25 cellular contexts compared by ENCODE assay signal in the genomic region with DNA sequence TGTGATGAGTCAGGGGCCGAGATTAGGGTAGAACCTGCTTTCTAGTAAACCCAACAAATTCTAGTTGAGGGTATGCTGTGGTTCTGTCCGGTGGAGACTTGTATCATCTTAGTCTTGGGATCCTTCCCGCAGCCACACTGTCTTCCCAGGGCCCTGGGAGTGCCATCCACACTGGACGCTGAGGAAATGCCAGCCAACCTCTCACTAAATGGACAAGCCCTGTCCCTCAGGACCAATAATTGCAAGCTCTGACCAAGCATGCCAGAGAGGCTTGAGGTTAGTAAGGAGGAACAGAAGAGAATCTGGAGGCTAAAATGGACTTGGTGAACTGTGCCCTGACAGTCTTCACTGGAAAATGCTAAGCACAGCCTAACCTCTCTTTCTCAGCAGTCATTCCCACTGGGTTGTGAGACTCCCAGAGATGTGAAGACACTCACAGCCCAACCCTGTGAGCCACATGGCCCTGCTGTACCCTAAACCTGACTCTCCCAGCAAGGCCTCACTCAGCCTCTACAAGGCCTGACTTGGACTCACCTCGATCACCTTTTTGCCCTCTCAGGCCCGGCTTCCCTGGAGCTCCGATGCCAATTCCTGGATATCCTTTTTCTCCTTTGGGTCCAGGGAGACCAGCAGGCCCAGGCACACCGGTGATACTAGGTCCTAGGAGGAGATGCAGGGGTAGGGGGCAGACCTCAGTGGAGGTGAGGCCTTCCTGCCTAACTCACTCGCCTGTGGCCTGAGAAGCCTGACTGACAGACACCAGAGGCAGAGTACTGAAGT.
"Had no signal": no experiment of that assay in that cellular context is flagged by ENCODE, and none has a peak within 500 bp of the region (broad histone marks: within the 10 kb centered on the region; RNA-seq: fewer than 3 reads in every experiment).

No MANE protein-coding gene starts in this region.

- FAIRE-seq: colon, frontal cortex, keratinocyte had no signal

- H3K4me1 Mint-ChIP-seq: immature natural killer cell had no signal

- H3K36me3 ChIP-seq: esophagus squamous epithelium, heart left ventricle, left lung, lower lobe of right lung had no signal

- DNase-seq: cerebellar nuclear complex; dermis blood vessel endothelial cell; dorsolateral prefrontal cortex; effector CD4-positive, alpha-beta T cell; effector memory CD4-positive, alpha-beta T cell; erythroblast; esophagus squamous epithelium; foreskin keratinocyte; heart left ventricle; hypothalamus; immature natural killer cell; left cardiac atrium; left lung; left ventricle myocardium superior; lower lobe of right lung; mesenchymal stem cell; mucosa of descending colon had no signal

- H3K9me3 ChIP-seq: esophagus squamous epithelium, gastroesophageal sphincter, heart left ventricle, left lung, lower lobe of right lung, mucosa of descending colon had no signal

- H3K4me2 ChIP-seq: hepatocyte had no signal

- H3K27ac Mint-ChIP-seq: immature natural killer cell, mesothelial cell of epicardium had no signal

- H3K79me2 ChIP-seq: hepatocyte had no signal

- H3K4me3 Mint-ChIP-seq: immature natural killer cell, mesothelial cell of epicardium had no signal

- H3K4me1 ChIP-seq: esophagus squamous epithelium, foreskin keratinocyte, heart left ventricle, left lung, lower lobe of right lung had no signal

- H2AFZ ChIP-seq: hepatocyte had no signal

- H3K4me3 ChIP-seq: coronary artery, dorsolateral prefrontal cortex, esophagus squamous epithelium, gastroesophageal sphincter, heart left ventricle, hepatocyte, left lung, lower lobe of right lung, mucosa of descending colon had no signal

- H3K27ac ChIP-seq: coronary artery, dorsolateral prefrontal cortex, epithelial cell of prostate, esophagus squamous epithelium, foreskin keratinocyte, heart left ventricle, hepatocyte, left lung, lower lobe of right lung had no signal

- H3K9me3 Mint-ChIP-seq: immature natural killer cell, mesothelial cell of epicardium had no signal

- H3K36me3 Mint-ChIP-seq: immature natural killer cell had no signal

- H3K27me3 ChIP-seq: esophagus squamous epithelium, foreskin keratinocyte, gastroesophageal sphincter, hepatocyte, left lung had no signal
